Comparison of ENCODE assay signal across 1 cellular context in genomic region chr16:74368002-74368979, GRCh38.
A peak's percentile ranks its signal among the peaks of the same experiment; 100 is the strongest.
TF ChIP-seq lines count a peak whose summit lies in the region.
"Not testable (repeated sequence)": the region's sequence is repeated elsewhere in the genome, so short reads cannot be mapped to it uniquely, and the experiment has no call there.

No MANE protein-coding gene starts in this region.

TF ChIP-seq in HepG2, 621 proteins besides CTCF, POLR2A, EP300 and RAD21 (continued from another document and continues in another):
- 0 out of 2 replicates have a peak, but pooled peaks have one; percentile 32 for TF ChIP-seq MEIS1 (CRISPR knock-in tag; IDR thresholded peaks at IDR 0.05; ENCODE audit: borderline replicate concordance)
- 0 out of 2 replicates have a peak, but pooled peaks have one; percentile 4 for TF ChIP-seq ZNF740 (CRISPR knock-in tag; IDR thresholded peaks at IDR 0.05)
- TF ChIP-seq NKX3-1 (CRISPR knock-in tag; IDR thresholded peaks at IDR 0.05) = peak; percentile 23; the same call in 1 of the 2 replicates
- TF ChIP-seq ZMYM4 (CRISPR knock-in tag; IDR thresholded peaks at IDR 0.05) = peak; percentile 66
- TF ChIP-seq DRAP1 (CRISPR knock-in tag; IDR thresholded peaks at IDR 0.05) = peak; percentile 62
- TF ChIP-seq GMEB2 (CRISPR knock-in tag; IDR thresholded peaks at IDR 0.05; ENCODE audit: low read depth) = peak; percentile 90
- peak; percentile 26; the same call in 1 of the 2 replicates for TF ChIP-seq ZNF281 (CRISPR knock-in tag; IDR thresholded peaks at IDR 0.05; ENCODE audit: borderline replicate concordance)
- not testable (repeated sequence) for TF ChIP-seq HNF1A (IDR thresholded peaks at IDR 0.05; ENCODE audit: low read depth)
- TF ChIP-seq HNF1A (CRISPR knock-in tag; IDR thresholded peaks at IDR 0.05; ENCODE audit: borderline replicate concordance) = peak; percentile 62; the same call in 1 of the 2 replicates
- TF ChIP-seq SP2 (CRISPR knock-in tag; IDR thresholded peaks at IDR 0.05) = peak; percentile 63
- TF ChIP-seq ELF3 (CRISPR knock-in tag; IDR thresholded peaks at IDR 0.05) = peak; percentile 12; the same call in 1 of the 2 replicates
- TF ChIP-seq ARID5B (CRISPR knock-in tag; IDR thresholded peaks at IDR 0.05) = peak; percentile 68
- TF ChIP-seq ZNF546 (CRISPR knock-in tag; conservative IDR thresholded peaks at IDR 0.05) = 0 out of 2 replicates have a peak, but pooled peaks have one; percentile 47
- TF ChIP-seq ATF2 (CRISPR knock-in tag; IDR thresholded peaks at IDR 0.05) = peak; percentile 60; the same call in 1 of the 2 replicates
- TF ChIP-seq TFDP1 (CRISPR knock-in tag; IDR thresholded peaks at IDR 0.05; ENCODE audit: borderline replicate concordance) = peak; percentile 80; the same call in 1 of the 2 replicates
- peak; percentile 88 for TF ChIP-seq ZBTB14 (CRISPR knock-in tag; IDR thresholded peaks at IDR 0.05)
- peak; percentile 68; the same call in 1 of the 2 replicates for TF ChIP-seq ZNF704 (CRISPR knock-in tag; IDR thresholded peaks at IDR 0.05; ENCODE audit: borderline replicate concordance)
- TF ChIP-seq SP4 (CRISPR knock-in tag; IDR thresholded peaks at IDR 0.05) = peak; percentile 86
- TF ChIP-seq ZNF333 (CRISPR knock-in tag; IDR thresholded peaks at IDR 0.05; ENCODE audit: borderline replicate concordance) = peak; percentile 6; the same call in 1 of the 2 replicates
- TF ChIP-seq SKI (IDR thresholded peaks at IDR 0.05; ENCODE audit: partially characterized antibody) = peak; percentile 9
- TF ChIP-seq TAF1 (CRISPR knock-in tag; IDR thresholded peaks at IDR 0.05) = peak; percentile 76
- TF ChIP-seq ZNF362 (CRISPR knock-in tag; IDR thresholded peaks at IDR 0.05; ENCODE audit: borderline replicate concordance) = 0 out of 2 replicates have a peak, but pooled peaks have one; percentile 17
- TF ChIP-seq ZNF451 (CRISPR knock-in tag; IDR thresholded peaks at IDR 0.05) = 0 out of 2 replicates have a peak, but pooled peaks have one; percentile 47
